31 cellular contexts compared by ENCODE assay signal in the genomic region with DNA sequence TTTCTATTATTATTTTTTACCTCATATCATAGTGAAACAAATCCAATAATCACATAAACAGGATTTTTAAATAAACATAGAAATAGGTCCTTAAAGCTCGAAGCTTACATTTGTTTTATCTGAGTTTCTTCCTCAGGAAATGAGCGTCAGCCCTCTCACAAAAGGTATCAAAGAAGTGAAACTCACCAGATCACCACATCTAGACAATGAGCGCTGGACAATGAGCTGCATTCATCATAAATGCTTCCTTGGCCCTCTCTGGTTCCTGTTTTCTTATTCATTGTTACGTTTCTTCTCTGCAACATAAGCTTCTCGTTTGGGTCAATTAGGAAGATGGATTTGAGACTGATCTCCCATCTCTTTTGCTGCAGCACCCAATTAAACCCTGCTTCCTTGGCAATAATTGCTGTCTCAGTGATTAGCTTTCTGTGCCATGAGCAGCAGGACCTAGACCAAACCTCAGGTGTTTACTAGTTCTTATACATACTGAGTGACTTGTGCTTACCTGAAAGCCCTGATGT.
"Had no signal": no experiment of that assay in that cellular context is flagged by ENCODE, and none has a peak within 500 bp of the region (broad histone marks: within the 10 kb centered on the region; RNA-seq: fewer than 3 reads in every experiment).

No MANE protein-coding gene starts in this region.

- H3K36me3 Mint-ChIP-seq: activated CD4-positive, alpha-beta memory T cell treated with anti-CD3 and anti-CD28 coated beads for 36 hours; activated naive CD4-positive, alpha-beta T cell treated with anti-CD3 and anti-CD28 coated beads, Interleukin-2, amount 10 ng/mL, durations not matched to agents 7 days and 5 days; activated naive CD8-positive, alpha-beta T cell; brain had no signal

- H3K4me3 Mint-ChIP-seq: activated B cell treated with CpG ODN at 0.5 μM for 24 hours; activated CD4-positive, alpha-beta memory T cell treated with anti-CD3 and anti-CD28 coated beads for 36 hours; activated naive CD4-positive, alpha-beta T cell treated with anti-CD3 and anti-CD28 coated beads, Interleukin-2, amount 10 ng/mL, durations not matched to agents 7 days and 5 days; activated naive CD8-positive, alpha-beta T cell; activated naive CD8-positive, alpha-beta T cell treated with anti-CD3 and anti-CD28 coated beads, Interleukin-2, amount 50 U/mL, for 24 hours; brain; T-helper 1 cell treated with Interleukin-12 subunit alpha and Interleukin-12 subunit beta and Interleukin-4 antibody, amounts not matched to agents 30 μg/mL and 1 μg/mL, for 36 hours; T-helper 2 cell treated with Interferon-gamma antibody and Interleukin-4, amounts not matched to agents 5 μg/mL and 100 μg/mL, for 36 hours had no signal

- DNase-seq: activated B cell treated with CpG ODN at 0.5 μM for 24 hours; activated CD4-positive, alpha-beta memory T cell treated with anti-CD3 and anti-CD28 coated beads for 36 hours; activated CD4-positive, alpha-beta T cell treated with anti-CD3 and anti-CD28 coated beads for 4 hours; activated CD4-positive, alpha-beta T cell treated with anti-CD3 and anti-CD28 coated beads, Interleukin-2, amount 50 U/mL, for 1 hour; activated CD4-positive, CD25-positive, alpha-beta regulatory T cell treated with anti-CD3 and anti-CD28 coated beads, Interleukin-2, amount 50 U/mL, for 72 hours; activated CD8-positive, alpha-beta memory T cell treated with anti-CD3 and anti-CD28 coated beads, Interleukin-2, amount 50 U/mL, for 4 hours; activated effector memory CD4-positive, alpha-beta T cell treated with Interleukin-2 at 50 U/mL for 16 hours; activated naive CD4-positive, alpha-beta T cell treated with anti-CD3 and anti-CD28 coated beads, Interleukin-2, amount 10 ng/mL, durations not matched to agents 7 days and 5 days; activated naive CD8-positive, alpha-beta T cell treated with anti-CD3 and anti-CD28 coated beads, Interleukin-2, amount 50 U/mL, for 24 hours; activated T-cell treated with anti-CD3 and anti-CD28 coated beads for 4 hours; activated T-cell treated with anti-CD3 and anti-CD28 coated beads, Interleukin-2, amount 50 U/mL, for 48 hours; anterior cingulate cortex; central memory CD4-positive, alpha-beta T cell; NCI-H1105; NCI-H1417 treated with DMSO at 0.1 percent for 48 hours; NCI-H187 treated with DMSO at 0.1 percent for 48 hours; NCI-H2081 treated with DMSO at 0.1 percent for 48 hours; NCI-H226; NCI-H446 treated with DMSO at 0.1 percent for 48 hours; NCI-H524; NK-92 treated with Interleukin-12 subunit alpha and Interleukin-12 subunit beta, amount 100 ng/mL, for 24 hours; PC-3; Peyer's patch; RPMI8226; SHP77 treated with DMSO at 0.1 percent for 48 hours; SK-N-SH had no signal

- H3K4me3 ChIP-seq: Peyer's patch, SJSA1 had no signal

- ATAC-seq: activated naive CD8-positive, alpha-beta T cell treated with anti-CD3 and anti-CD28 coated beads, Interleukin-2, amount 50 U/mL, for 24 hours; PC-3 had no signal

- H3K4me1 Mint-ChIP-seq: activated B cell treated with CpG ODN at 0.5 μM for 24 hours; activated naive CD4-positive, alpha-beta T cell treated with anti-CD3 and anti-CD28 coated beads, Interleukin-2, amount 10 ng/mL, durations not matched to agents 7 days and 5 days; activated naive CD8-positive, alpha-beta T cell treated with anti-CD3 and anti-CD28 coated beads, Interleukin-2, amount 50 U/mL, for 24 hours had no signal

- H3K27ac Mint-ChIP-seq: activated B cell treated with CpG ODN at 0.5 μM for 24 hours; activated CD4-positive, alpha-beta memory T cell treated with anti-CD3 and anti-CD28 coated beads for 36 hours; activated naive CD4-positive, alpha-beta T cell treated with anti-CD3 and anti-CD28 coated beads, Interleukin-2, amount 10 ng/mL, durations not matched to agents 7 days and 5 days; activated naive CD8-positive, alpha-beta T cell; activated naive CD8-positive, alpha-beta T cell treated with anti-CD3 and anti-CD28 coated beads, Interleukin-2, amount 50 U/mL, for 24 hours; brain; T-helper 1 cell treated with Interleukin-12 subunit alpha and Interleukin-12 subunit beta and Interleukin-4 antibody, amounts not matched to agents 30 μg/mL and 1 μg/mL, for 36 hours; T-helper 2 cell treated with Interferon-gamma antibody and Interleukin-4, amounts not matched to agents 5 μg/mL and 100 μg/mL, for 36 hours had no signal

- H3K27me3 Mint-ChIP-seq: activated B cell treated with CpG ODN at 0.5 μM for 24 hours; activated CD4-positive, alpha-beta memory T cell treated with anti-CD3 and anti-CD28 coated beads for 36 hours; activated naive CD4-positive, alpha-beta T cell treated with anti-CD3 and anti-CD28 coated beads, Interleukin-2, amount 10 ng/mL, durations not matched to agents 7 days and 5 days; activated naive CD8-positive, alpha-beta T cell; activated naive CD8-positive, alpha-beta T cell treated with anti-CD3 and anti-CD28 coated beads, Interleukin-2, amount 50 U/mL, for 24 hours had no signal
